ENCODE assay signal across 12 cellular contexts in genomic region chr3:151037746-151038145, GRCh38. TPM values are rescaled to one million over a fixed set of nuclear protein-coding genes. Genes with fewer than 3 reads are reported as not detected.
A peak's percentile ranks its signal among the peaks of the same experiment; 100 is the strongest.
DNase-seq lines count a peak whose midpoint lies in the region; FAIRE-seq and TF ChIP-seq lines count a peak whose summit lies in the region.
"Had no signal": no experiment of that assay in that cellular context is flagged by ENCODE, and none has a peak within 500 bp of the region (broad histone marks: within the 10 kb centered on the region; RNA-seq: fewer than 3 reads in every experiment).

No MANE protein-coding gene starts in this region.

- TF ChIP-seq CTCF in HFF-Myc (IDR thresholded peaks at IDR 0.05; ENCODE audit: low read depth, low read length, missing control alignments) (no peak), astrocyte of the cerebellum (IDR thresholded peaks at IDR 0.05; ENCODE audit: low read depth, low read length, missing control alignments) (no peak), keratinocyte (optimal IDR thresholded peaks at IDR 0.05 in 1 of 3, IDR thresholded peaks at IDR 0.05 in 1 of 3, conservative IDR thresholded peaks at IDR 0.05 in 1 of 3; ENCODE audit: extremely low read depth in 1 of 3, insufficient read depth in 2 of 3, low read length in 3 of 3) (no peak)

- H3K4me3 Mint-ChIP-seq in CD4-positive, alpha-beta memory T cell = no peak overlapping the region
- H3K4me3 Mint-ChIP-seq: activated naive CD4-positive, alpha-beta T cell treated with anti-CD3 and anti-CD28 coated beads, Interleukin-2, amount 50 U/mL, for 24 hours; CD4-positive, alpha-beta T cell; memory B cell had no signal

- DNase-seq in A172 (ENCODE audit: low spot score) = peak; percentile 95
- peak; percentile 83 for DNase-seq in HFF-Myc (ENCODE audit: extremely low read depth, low read depth)
- DNase-seq in astrocyte of the cerebellum (ENCODE audit: low read depth) = peak; percentile 93
- no peak for DNase-seq in keratinocyte (ENCODE audit: low read depth, low spot score)
- DNase-seq in stimulated activated naive CD4-positive, alpha-beta T cell treated with Interleukin-2 at 50 U/mL for 16 hours (lab: John Stamatoyannopoulos, UW) = no peak
- no peak for DNase-seq in HAP-1 (ENCODE audit: low spot score in 2 of 2)
- DNase-seq in activated CD4-positive, alpha-beta T cell treated with anti-CD3 and anti-CD28 coated beads for 4 hours = no peak
- DNase-seq in CD4-positive, alpha-beta memory T cell = no peak
- DNase-seq: CD4-positive, alpha-beta T cell had no signal

- dilution Hi-C loops in keratinocyte (cut with MboI; ENCODE audit: extremely low pct_ligation_motif_present, low sequenced_read_pairs) = no loop called here

- H3K27ac ChIP-seq in keratinocyte (ENCODE audit: control insufficient read depth, insufficient read depth, low read length) = no peak overlapping the region
- no peak overlapping the region for H3K27ac ChIP-seq in CD4-positive, alpha-beta memory T cell (ENCODE audit: low read depth, low read length)
- H3K27ac ChIP-seq: SK-N-MC had no signal

- H2AFZ ChIP-seq in keratinocyte (ENCODE audit: control insufficient read depth, low read length) = no peak overlapping the region

- peaks cover 0 to 3% (median 0%) of the 10 kb centered on the region in 8 donors for H3K9me3 Mint-ChIP-seq in CD4-positive, alpha-beta memory T cell
- H3K9me3 Mint-ChIP-seq: activated naive CD4-positive, alpha-beta T cell treated with anti-CD3 and anti-CD28 coated beads, Interleukin-2, amount 50 U/mL, for 24 hours; CD4-positive, alpha-beta T cell; memory B cell had no signal

- no peaks in the 10 kb centered on the region for H3K27me3 ChIP-seq in keratinocyte (ENCODE audit: control insufficient read depth, extremely low read depth, insufficient read depth, low read length)
- H3K27me3 ChIP-seq in HAP-1 (ENCODE audit: low read depth) = peaks cover 7% of the 10 kb centered on the region; the same call in 1 of the 2 replicates
- no peaks in the 10 kb centered on the region for H3K27me3 ChIP-seq in CD4-positive, alpha-beta memory T cell (ENCODE audit: insufficient read depth, low read length)

- peaks cover 1 to 5% of the 10 kb centered on the region in 2 donors for H3K27me3 Mint-ChIP-seq in CD4-positive, alpha-beta memory T cell
- H3K27me3 Mint-ChIP-seq: CD4-positive, alpha-beta T cell had no signal

- H3K27ac Mint-ChIP-seq in CD4-positive, alpha-beta memory T cell = no peak overlapping the region
- H3K27ac Mint-ChIP-seq: activated naive CD4-positive, alpha-beta T cell treated with anti-CD3 and anti-CD28 coated beads, Interleukin-2, amount 50 U/mL, for 24 hours; CD4-positive, alpha-beta T cell; memory B cell had no signal

- no peaks in the 10 kb centered on the region for H3K36me3 Mint-ChIP-seq in CD4-positive, alpha-beta memory T cell
- H3K36me3 Mint-ChIP-seq: activated naive CD4-positive, alpha-beta T cell treated with anti-CD3 and anti-CD28 coated beads, Interleukin-2, amount 50 U/mL, for 24 hours; memory B cell had no signal

- H3K36me3 ChIP-seq in keratinocyte (ENCODE audit: control insufficient read depth in 2 of 2, extremely low read depth in 1 of 2, insufficient read depth in 2 of 2, low read length in 2 of 2) = no peaks in the 10 kb centered on the region
- H3K36me3 ChIP-seq in HAP-1 (replicated peaks) = no peaks in the 10 kb centered on the region
- no peaks in the 10 kb centered on the region for H3K36me3 ChIP-seq in CD4-positive, alpha-beta memory T cell (ENCODE audit: insufficient read depth, low read length)

- FAIRE-seq in keratinocyte (lab: Jason Lieb, UNC) = peak; percentile 46

- H3K4me3 ChIP-seq in HFF-Myc (replicated peaks; ENCODE audit: low read depth, low read length) (no peak overlapping the region), astrocyte of the cerebellum (ENCODE audit: low read depth, low read length) (no peak overlapping the region), keratinocyte (ENCODE audit: control insufficient read depth in 2 of 3, extremely low read depth in 1 of 3, insufficient read depth in 2 of 3, low read depth in 1 of 3, low read length in 3 of 3) (no peak overlapping the region), HAP-1 (no peak overlapping the region)
- H3K4me3 ChIP-seq in CD4-positive, alpha-beta memory T cell (ENCODE audit: low read length in 2 of 2) = no peak overlapping the region
- H3K4me3 ChIP-seq: SK-N-MC had no signal

- no peaks in the 10 kb centered on the region for H3K79me2 ChIP-seq in keratinocyte (ENCODE audit: control insufficient read depth, insufficient read depth, low read length)

- no peaks in the 10 kb centered on the region for H3K9me3 ChIP-seq in keratinocyte (ENCODE audit: control insufficient read depth, low read depth, low read length)
- H3K9me3 ChIP-seq in HAP-1 = no peaks in the 10 kb centered on the region
- H3K9me3 ChIP-seq in CD4-positive, alpha-beta memory T cell (ENCODE audit: control insufficient read depth in 1 of 2, low read length in 2 of 2) = no peaks in the 10 kb centered on the region

- intact Hi-C loops in CD4-positive, alpha-beta memory T cell (cut with micrococcal nuclease) = no loop called here

- H3K4me2 ChIP-seq in keratinocyte (ENCODE audit: control insufficient read depth, extremely low read depth, insufficient read depth, low read depth, low read length) = peak overlapping the region; percentile 22

- H3K4me1 ChIP-seq in keratinocyte (ENCODE audit: control insufficient read depth, extremely low read depth, insufficient read depth, low read length) (peaks cover 8% of the 10 kb centered on the region), HAP-1 (no peaks in the 10 kb centered on the region)
- no peaks in the 10 kb centered on the region for H3K4me1 ChIP-seq in CD4-positive, alpha-beta memory T cell (ENCODE audit: insufficient read depth, low read length)

- H4K20me1 ChIP-seq in keratinocyte (ENCODE audit: control insufficient read depth, extremely low read depth, insufficient read depth, low read length) = no peaks in the 10 kb centered on the region

- in situ Hi-C loops in astrocyte of the cerebellum (cut with HindIII; ENCODE audit: low sequenced_read_pairs) (no loop called here), HAP-1 (cut with MboI; ENCODE audit: low sequenced_read_pairs) (no loop called here)

- CTCF ChIA-PET in CD4-positive, alpha-beta memory T cell (lab: Charles Lee; ENCODE audit: partially characterized antibody) = no interaction called here

- no peak overlapping the region for H3K9ac ChIP-seq in keratinocyte (ENCODE audit: control insufficient read depth, extremely low read depth, insufficient read depth, low read length)

- POLR2A ChIA-PET in CD4-positive, alpha-beta memory T cell (lab: Charles Lee; ENCODE audit: partially characterized antibody) = no interaction called here

- no peaks in the 10 kb centered on the region for H3K9me1 ChIP-seq in keratinocyte (ENCODE audit: control insufficient read depth, extremely low read depth, insufficient read depth, low read length)

- no peaks in the 10 kb centered on the region for H3K4me1 Mint-ChIP-seq in CD4-positive, alpha-beta memory T cell
- H3K4me1 Mint-ChIP-seq: activated naive CD4-positive, alpha-beta T cell treated with anti-CD3 and anti-CD28 coated beads, Interleukin-2, amount 50 U/mL, for 24 hours; memory B cell had no signal

RNA-seq across cellular contexts. Expression of gene MED12L, which starts 47.7 kb away (rescaled TPM):
- total RNA-seq in A172 (2014; rRNA removed; shearing (Covaris generic)) = 0.12 TPM in 2 replicates
- 0.04 to 0.36 TPM (median 0.04 TPM) in 3 replicates for polyA plus RNA-seq in keratinocyte
- polyA plus RNA-seq in keratinocyte (2011; ENCODE audit: low read depth) = 0.04 TPM
- polyA plus RNA-seq in keratinocyte (2011; cell fraction: cytosol; rRNA removed) = 0.05 and 0.09 TPM in 2 replicates
- polyA plus RNA-seq in keratinocyte (2011; cell fraction: nucleus; rRNA removed) = 0.13 and 0.32 TPM in 2 replicates
- 0.02 TPM in 1 of 2 replicates, not detected in the other for polyA plus RNA-seq in keratinocyte (2012; ENCODE audit: low replicate concordance)
- polyA minus RNA-seq in keratinocyte = 0.35 to 2.4 TPM in 2 of 3 replicates, not detected in the other
- not detected for polyA minus RNA-seq in keratinocyte (2011; cell fraction: cytosol; rRNA and poly(A)+ RNA removed)
- polyA minus RNA-seq in keratinocyte (2011; cell fraction: nucleus; rRNA and poly(A)+ RNA removed) = 0.95 and 1.2 TPM in 2 replicates
- total RNA-seq in CD4-positive, alpha-beta memory T cell = under 1 TPM; 0.35 to 0.78 TPM
- polyA plus RNA-seq in CD4-positive, alpha-beta memory T cell = not detected

Comparison
In these comparisons a context has a peak if more than half of its experiments do, and no peak if none do; other contexts are left out.
1. DNase-seq: peak in A172 (single experiment), HFF-Myc (single experiment) and astrocyte of the cerebellum (single experiment); none in keratinocyte (single experiment), stimulated activated naive CD4-positive, alpha-beta T cell treated with Interleukin-2 at 50 U/mL for 16 hours (single experiment), HAP-1 (0 of 2), activated CD4-positive, alpha-beta T cell treated with anti-CD3 and anti-CD28 coated beads for 4 hours (0 of 2) and CD4-positive, alpha-beta memory T cell (0 of 5).